In genomic region chr10:58734116-58734515, GRCh38 we compare ENCODE assay signal across 17 cellular contexts.
DNase-seq lines count a peak whose midpoint lies in the region; ATAC-seq, FAIRE-seq and TF ChIP-seq lines count a peak whose summit lies in the region.
"Had no signal": no experiment of that assay in that cellular context is flagged by ENCODE, and none has a peak within 500 bp of the region (broad histone marks: within the 10 kb centered on the region; RNA-seq: fewer than 3 reads in every experiment).

No MANE protein-coding gene starts in this region.

- H3K9me3 ChIP-seq in H1 (ENCODE audit: insufficient read depth in 2 of 2, low read depth in 1 of 2, low read length in 1 of 2) (peaks cover 16 to 17% of the 10 kb centered on the region in 2 experiments; a peak in 2 of 4 replicates), skeletal muscle satellite cell (replicated peaks; ENCODE audit: low read length) (peaks cover 5% of the 10 kb centered on the region)

- no peak overlapping the region for H2BK20ac ChIP-seq in H1 (ENCODE audit: low read length)

- no peaks in the 10 kb centered on the region for H3K79me1 ChIP-seq in H1 (ENCODE audit: low read depth, low read length)

- H3K14ac ChIP-seq in H1 (ENCODE audit: insufficient read length): no peak overlapping the region

- H4K8ac ChIP-seq in H1 (ENCODE audit: extremely low read depth, insufficient read depth, low read length): no peak overlapping the region

- H3K18ac ChIP-seq in H1 (ENCODE audit: extremely low read depth, low read length): no peak overlapping the region

- DNase-seq in EH (ENCODE audit: low read depth) (peak; percentile 89), M059J (ENCODE audit: low read depth) (peak; percentile 59), H1 (ENCODE audit: low read depth in 1 of 2, low spot score in 2 of 2) (no peak), DMS153 treated with DMSO at 0.1 percent for 48 hours (lab: John Stamatoyannopoulos, UW; ENCODE audit: unreplicated experiment) (no peak)
- DNase-seq in stimulated activated naive B cell treated with anti-CD40 and anti-IgM and Interleukin-4, amounts not matched to agents 10 μg/mL and 1 μg/mL and 100 μg/mL, for 72 hours: no peak
- DNase-seq: activated CD4-positive, alpha-beta memory T cell treated with anti-CD3 and anti-CD28 coated beads for 36 hours; activated T-cell treated with anti-CD3 and anti-CD28 coated beads, Interleukin-2, amount 50 U/mL, for 4 hours; CD8-positive, alpha-beta T cell; central memory CD4-positive, alpha-beta T cell; mammary epithelial cell; NCI-H226; nephron progenitor cell had no signal

- H3K23ac ChIP-seq in H1 (ENCODE audit: insufficient read length): no peak overlapping the region

- H3K9ac ChIP-seq in H1 (replicated peaks in 1 of 4; ENCODE audit: extremely low read depth in 1 of 4, low read depth in 3 of 4, low read length in 3 of 4): no peak overlapping the region
- peak overlapping the region; percentile 18 for H3K9ac ChIP-seq in skeletal muscle satellite cell (ENCODE audit: low read depth, low read length)

- no peaks in the 10 kb centered on the region for H3K4me1 Mint-ChIP-seq in stimulated activated naive B cell treated with anti-CD40 and anti-IgM and Interleukin-4, amounts not matched to agents 10 μg/mL and 1 μg/mL and 100 μg/mL, for 72 hours
- H3K4me1 Mint-ChIP-seq: nephron progenitor cell had no signal

- H3K4me3 ChIP-seq in H1 (ENCODE audit: extremely low read depth in 1 of 4, insufficient read depth in 2 of 4, low read depth in 3 of 4, low read length in 4 of 4) (no peak overlapping the region), skeletal muscle satellite cell (ENCODE audit: low read length) (no peak overlapping the region)
- H3K4me3 ChIP-seq: SJSA1 had no signal

- no peak overlapping the region for H2AK5ac ChIP-seq in H1 (ENCODE audit: low read depth, low read length)

- H3K36me3 ChIP-seq in H1 (ENCODE audit: control insufficient read depth in 2 of 4, insufficient read depth in 4 of 4, low read length in 3 of 4) (no peaks in the 10 kb centered on the region), skeletal muscle satellite cell (ENCODE audit: insufficient read depth, low read length) (peaks cover 5% of the 10 kb centered on the region)
- H3K36me3 ChIP-seq: SJSA1 had no signal

- no peaks in the 10 kb centered on the region for H4K20me1 ChIP-seq in H1 (replicated peaks in 1 of 2; ENCODE audit: control insufficient read depth in 1 of 2, insufficient read depth in 2 of 2, low read length in 2 of 2)

- H3K9me3 Mint-ChIP-seq in stimulated activated naive B cell treated with anti-CD40 and anti-IgM and Interleukin-4, amounts not matched to agents 10 μg/mL and 1 μg/mL and 100 μg/mL, for 72 hours: peaks cover 4 to 11% of the 10 kb centered on the region in 2 donors

- H3K27me3 Mint-ChIP-seq in stimulated activated naive B cell treated with anti-CD40 and anti-IgM and Interleukin-4, amounts not matched to agents 10 μg/mL and 1 μg/mL and 100 μg/mL, for 72 hours: no peaks in the 10 kb centered on the region
- H3K27me3 Mint-ChIP-seq: activated CD4-positive, alpha-beta memory T cell treated with anti-CD3 and anti-CD28 coated beads for 36 hours had no signal

- WGBS in H1 (ENCODE audit: extremely low coverage in 1 of 2, insufficient coverage in 1 of 2, insufficient read length in 1 of 2, insufficient replicate concordance in 2 of 2, low coverage in 1 of 2, low lambda C conversion rate in 2 of 2, missing lambda C conversion rate in 1 of 2), 2 experiments: 92% methylated on average over 5 of the region's 5 CpGs; no CpG with 5 or more reads in 1 of the 2 experiments

- no peak overlapping the region for H3K27ac Mint-ChIP-seq in stimulated activated naive B cell treated with anti-CD40 and anti-IgM and Interleukin-4, amounts not matched to agents 10 μg/mL and 1 μg/mL and 100 μg/mL, for 72 hours
- H3K27ac Mint-ChIP-seq: activated CD4-positive, alpha-beta memory T cell treated with anti-CD3 and anti-CD28 coated beads for 36 hours; CD8-positive, alpha-beta T cell; nephron progenitor cell had no signal

- H3K56ac ChIP-seq in H1 (replicated peaks; ENCODE audit: insufficient read length, low read depth, low read length): no peak overlapping the region

- H3K27me3 ChIP-seq in H1 (replicated peaks in 1 of 4; ENCODE audit: control insufficient read depth in 3 of 4, extremely low read depth in 1 of 4, insufficient read depth in 3 of 4, low read length in 3 of 4): no peaks in the 10 kb centered on the region
- no peaks in the 10 kb centered on the region for H3K27me3 ChIP-seq in skeletal muscle satellite cell (ENCODE audit: control insufficient read depth, insufficient read depth, low read length)
- H3K27me3 ChIP-seq: SJSA1 had no signal

- no peak overlapping the region for H2BK15ac ChIP-seq in H1 (ENCODE audit: low read length)

- no peak overlapping the region for H2AFZ ChIP-seq in H1 (ENCODE audit: low read length)

- POLR2A ChIA-PET in H1 (lab: Charles Lee; ENCODE audit: partially characterized antibody): no interaction called here

- TF ChIP-seq RAD21 in H1 (IDR thresholded peaks at IDR 0.05 in 1 of 2, conservative IDR thresholded peaks at IDR 0.05 in 1 of 2; ENCODE audit: low read depth in 2 of 2, low read length in 2 of 2): peak; percentile 53 to 67

- no peak for ATAC-seq in HG02610 (IDR thresholded peaks at IDR 0.05; ENCODE audit: unreplicated experiment)
- ATAC-seq in stimulated activated naive B cell treated with anti-CD40 and anti-IgM and Interleukin-4, amounts not matched to agents 10 μg/mL and 1 μg/mL and 100 μg/mL, for 72 hours (replicated peaks): no peak
- ATAC-seq: activated T-cell treated with anti-CD3 and anti-CD28 coated beads, Interleukin-2, amount 50 U/mL, for 4 hours; CD8-positive, alpha-beta T cell had no signal

- H2BK120ac ChIP-seq in H1 (replicated peaks; ENCODE audit: low read depth, low read length): no peak overlapping the region

- H2BK5ac ChIP-seq in H1 (ENCODE audit: low read depth, low read length): no peak overlapping the region

- H3K23me2 ChIP-seq in H1 (ENCODE audit: low read depth, low read length): no peaks in the 10 kb centered on the region

- no peak for FAIRE-seq in H1 (lab: Jason Lieb, UNC)
- FAIRE-seq: G401.6, islet of Langerhans had no signal

- H3K4me1 ChIP-seq in H1 (replicated peaks in 1 of 4; ENCODE audit: control insufficient read depth in 3 of 4, insufficient read depth in 4 of 4, low read length in 3 of 4): no peaks in the 10 kb centered on the region
- H3K4me1 ChIP-seq in skeletal muscle satellite cell (ENCODE audit: control insufficient read depth, insufficient read depth, low read length): peaks cover 22% of the 10 kb centered on the region

- H3K4ac ChIP-seq in H1 (replicated peaks; ENCODE audit: insufficient read length, low read depth, low read length): no peak overlapping the region

- no peaks in the 10 kb centered on the region for H3K36me3 Mint-ChIP-seq in stimulated activated naive B cell treated with anti-CD40 and anti-IgM and Interleukin-4, amounts not matched to agents 10 μg/mL and 1 μg/mL and 100 μg/mL, for 72 hours
- H3K36me3 Mint-ChIP-seq: activated CD4-positive, alpha-beta memory T cell treated with anti-CD3 and anti-CD28 coated beads for 36 hours; CD8-positive, alpha-beta T cell had no signal

- TF ChIP-seq EP300 in H1 (IDR thresholded peaks at IDR 0.05; ENCODE audit: borderline replicate concordance in 1 of 2, low read depth in 2 of 2, low read length in 2 of 2): no peak

- no peaks in the 10 kb centered on the region for H3K79me2 ChIP-seq in H1 (ENCODE audit: control insufficient read depth in 1 of 2, insufficient read depth in 2 of 2, low read length in 2 of 2)

- H3K4me3 Mint-ChIP-seq in stimulated activated naive B cell treated with anti-CD40 and anti-IgM and Interleukin-4, amounts not matched to agents 10 μg/mL and 1 μg/mL and 100 μg/mL, for 72 hours: no peak overlapping the region
- H3K4me3 Mint-ChIP-seq: activated CD4-positive, alpha-beta memory T cell treated with anti-CD3 and anti-CD28 coated beads for 36 hours; activated T-cell treated with anti-CD3 and anti-CD28 coated beads, Interleukin-2, amount 50 U/mL, for 4 hours; CD8-positive, alpha-beta T cell; nephron progenitor cell had no signal

- no peak overlapping the region for H2BK12ac ChIP-seq in H1 (ENCODE audit: low read depth, low read length)

- CTCF ChIA-PET in H1 (lab: Charles Lee; ENCODE audit: partially characterized antibody): interaction anchor here (2.3 kb wide), 1 partner anchor 204 kb away, joined by 11 read pairs; no protein-coding TSS in a partner anchor

- H3K27ac ChIP-seq in H1 (ENCODE audit: low read depth, low read length): no peak overlapping the region
- H3K27ac ChIP-seq: SJSA1 had no signal

- peak; percentile 26 to 44 (median 40) for TF ChIP-seq CTCF in H1 (IDR thresholded peaks at IDR 0.05; ENCODE audit: control extremely low read depth in 1 of 3, insufficient read depth in 1 of 3, low read depth in 1 of 3, low read length in 3 of 3)

- no peak for TF ChIP-seq POLR2A in H1 (IDR thresholded peaks at IDR 0.05; ENCODE audit: control extremely low read depth in 1 of 2, low read depth in 2 of 2, low read length in 2 of 2)

- H4K5ac ChIP-seq in H1 (ENCODE audit: insufficient read length, low read depth, low read length): no peak overlapping the region

- no peak overlapping the region for H4K91ac ChIP-seq in H1 (replicated peaks; ENCODE audit: insufficient read length, low read length)

- H3K4me2 ChIP-seq in H1 (ENCODE audit: insufficient read depth in 1 of 2, low read depth in 2 of 2, low read length in 2 of 2) (no peak overlapping the region), skeletal muscle satellite cell (ENCODE audit: low read length) (no peak overlapping the region)

TF ChIP-seq in H1, 55 proteins besides CTCF, POLR2A, EP300 and RAD21 (continues in another document):
- TF ChIP-seq SIN3A (conservative IDR thresholded peaks at IDR 0.05 in 1 of 2, IDR thresholded peaks at IDR 0.05 in 1 of 2; ENCODE audit: low read depth in 1 of 2, low read length in 2 of 2) (no peak), MAX (IDR thresholded peaks at IDR 0.05) (no peak), TAF7 (optimal IDR thresholded peaks at IDR 0.05; ENCODE audit: borderline replicate concordance, low read depth, low read length) (no peak)

Comparison
In these comparisons a context has a peak if more than half of its experiments do, and no peak if none do; other contexts are left out.
1. DNase-seq: peak in EH (single experiment) and M059J (single experiment); none in H1 (0 of 2), stimulated activated naive B cell treated with anti-CD40 and anti-IgM and Interleukin-4, amounts not matched to agents 10 μg/mL and 1 μg/mL and 100 μg/mL, for 72 hours (single experiment) and DMS153 treated with DMSO at 0.1 percent for 48 hours (single experiment).